ENCODE assay signal across 8 cellular contexts in genomic region chr20:36919715-36920333, GRCh38. TPM values are rescaled to one million over a fixed set of nuclear protein-coding genes. Genes with fewer than 3 reads are reported as not detected.
A peak's percentile ranks its signal among the peaks of the same experiment; 100 is the strongest.
DNase-seq lines count a peak whose midpoint lies in the region; ATAC-seq, FAIRE-seq and TF ChIP-seq lines count a peak whose summit lies in the region.

No MANE protein-coding gene starts in this region.

- no peaks in the 10 kb centered on the region for H3K27me3 ChIP-seq in RWPE2 (ENCODE audit: insufficient read depth, poor library complexity, severe bottlenecking)

- peak; percentile 100 for TF ChIP-seq CTCF in RWPE2 (IDR thresholded peaks at IDR 0.05; ENCODE audit: poor library complexity, severe bottlenecking)

- FAIRE-seq in urothelium cell line (lab: Jason Lieb, UNC): no peak

- DNase-seq in activated gamma-delta T cell treated with Interleukin-2 at 50 U/mL for 16 hours (peak; percentile 24), activated gamma-delta T cell (lab: John Stamatoyannopoulos, UW) (no peak), LHCN-M2 (ENCODE audit: low read depth) (peak; percentile 56), RWPE2 (ENCODE audit: low spot score) (no peak), cerebellum (ENCODE audit: low spot score) (peak; percentile 69), left lobe of liver (ENCODE audit: low spot score) (no peak), urothelium cell line (ENCODE audit: low spot score) (peak; percentile 65)

- peaks cover 48% of the 10 kb centered on the region for H3K36me3 ChIP-seq in RWPE2 (ENCODE audit: low read depth)

- no peak overlapping the region for H3K4me3 ChIP-seq in RWPE2 (ENCODE audit: severe bottlenecking)

- peak; percentile 78 for ATAC-seq in RWPE2 (ENCODE audit: low read depth)
- peak; percentile 96 for ATAC-seq in left lobe of liver
- no peak for ATAC-seq in HG02970 (IDR thresholded peaks at IDR 0.05; ENCODE audit: low FRiP score, unreplicated experiment)

- no peak overlapping the region for H3K27ac ChIP-seq in RWPE2 (ENCODE audit: poor library complexity, severe bottlenecking)

- H3K4me1 ChIP-seq in RWPE2 (ENCODE audit: insufficient read depth, poor library complexity, severe bottlenecking): no peaks in the 10 kb centered on the region

- no peaks in the 10 kb centered on the region for H3K9me3 ChIP-seq in RWPE2 (ENCODE audit: severe bottlenecking)

RNA-seq across cellular contexts. Expression of gene SAMHD1, which starts 31.7 kb away (rescaled TPM):
- total RNA-seq in LHCN-M2 (2014; rRNA removed): 12.6 and 21.5 TPM in 2 replicates
- polyA plus RNA-seq in LHCN-M2 (2012): 4.7 TPM
- total RNA-seq in cerebellum: 23.4 TPM
- total RNA-seq in left lobe of liver: 22.5 TPM

RNA-seq across cellular contexts. Expression of gene TLDC2, which starts 43.9 kb away (rescaled TPM):
- total RNA-seq in LHCN-M2 (2014; rRNA removed): not detected in 2 replicates
- 0.06 TPM for polyA plus RNA-seq in LHCN-M2 (2012)
- 0.54 TPM for total RNA-seq in cerebellum
- total RNA-seq in left lobe of liver: not detected

Comparison
In these comparisons a context has a peak if more than half of its experiments do, and no peak if none do; other contexts are left out.
1. DNase-seq: peak in activated gamma-delta T cell treated with Interleukin-2 at 50 U/mL for 16 hours (single experiment), LHCN-M2 (single experiment), cerebellum (single experiment) and urothelium cell line (single experiment); none in activated gamma-delta T cell (single experiment), RWPE2 (single experiment) and left lobe of liver (single experiment).